8 cellular contexts compared by ENCODE assay signal in the genomic region with DNA sequence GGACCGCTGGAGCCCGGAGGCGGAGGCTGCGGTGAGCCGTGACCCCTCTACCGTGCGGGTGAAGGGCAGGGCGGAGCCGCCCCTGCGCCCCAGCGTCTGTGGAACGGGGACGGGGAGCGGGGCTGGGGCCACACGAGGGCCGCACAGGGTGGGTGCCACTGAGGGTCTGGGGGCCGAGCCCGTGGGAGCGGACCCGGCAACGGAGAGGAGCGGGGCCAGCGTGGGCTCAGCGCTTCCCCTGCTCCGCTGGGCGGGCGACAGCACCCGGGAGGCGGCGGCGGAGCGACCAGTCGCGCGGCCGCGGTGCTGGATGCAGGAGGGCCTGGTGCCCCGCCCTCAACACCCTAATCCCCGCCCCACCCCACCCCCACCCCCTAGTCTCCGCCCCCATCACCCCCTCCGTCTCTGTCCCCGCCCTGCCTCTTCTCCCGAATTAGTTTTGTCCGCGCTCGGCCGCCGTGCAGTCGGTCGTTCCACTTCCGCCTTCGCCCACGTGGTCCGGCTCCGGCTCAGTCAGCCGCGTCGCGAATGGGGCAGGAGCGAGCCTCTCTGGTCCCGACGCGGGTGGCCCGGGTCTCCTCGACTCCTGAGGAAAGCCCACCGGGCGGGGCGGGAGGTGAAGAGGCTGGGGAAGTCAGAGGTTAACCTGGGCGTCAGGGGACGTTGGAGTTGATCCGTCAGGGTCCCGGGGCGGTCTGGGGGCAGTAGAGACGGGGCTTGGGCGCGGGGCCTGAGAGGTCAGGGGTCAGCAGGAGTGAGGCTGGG. TPM values are rescaled to one million over a fixed set of nuclear protein-coding genes. Genes with fewer than 3 reads are reported as not detected.
DNase-seq lines count a peak whose midpoint lies in the region; ATAC-seq lines count a peak whose summit lies in the region.

A gene (plus strand): TSS at position 512 of the 765 bp plus-strand sequence. CDS start 447 bp downstream, outside the sequence.

- CTCF ChIA-PET in CD8-positive, alpha-beta memory T cell (lab: Charles Lee): interaction anchor here (0.8 to 1.0 kb wide), 2 partner anchors 17 to 20 kb away, joined by 3 to 4 read pairs; a partner anchor contains a TSS
- CTCF ChIA-PET in activated CD8-positive, alpha-beta memory T cell treated with anti-CD3 and anti-CD28 coated beads for 36 hours (lab: Charles Lee): interaction anchor here (0.6 to 0.9 kb wide), 2 partner anchors 8 to 27 kb away, joined by 3 read pairs; no protein-coding TSS in a partner anchor

- peak within 1 kb of the TSS; percentile 88 to 96 (median 92) for H3K4me3 Mint-ChIP-seq in CD8-positive, alpha-beta memory T cell
- peak within 1 kb of the TSS; percentile 97 for H3K4me3 Mint-ChIP-seq in memory B cell

- H3K4me1 ChIP-seq in CD8-positive, alpha-beta memory T cell (ENCODE audit: insufficient read depth, low read length): peaks cover 14% of the 10 kb centered on the region
- no peaks in the 10 kb centered on the region for H3K4me1 ChIP-seq in effector memory CD4-positive, alpha-beta T cell (ENCODE audit: control insufficient read depth, insufficient read depth, low read length, poor library complexity, severe bottlenecking)

- H3K36me3 ChIP-seq in CD8-positive, alpha-beta memory T cell (ENCODE audit: insufficient read depth, low read length): peaks cover 21% of the 10 kb centered on the region
- H3K36me3 ChIP-seq in effector memory CD4-positive, alpha-beta T cell (ENCODE audit: control insufficient read depth, insufficient read depth, low read length): peaks cover 24% of the 10 kb centered on the region

- H3K27me3 Mint-ChIP-seq in CD8-positive, alpha-beta memory T cell: no peaks in the 10 kb centered on the region
- no peaks in the 10 kb centered on the region for H3K27me3 Mint-ChIP-seq in memory B cell

- H3K36me3 Mint-ChIP-seq in CD8-positive, alpha-beta memory T cell: peaks cover 4 to 29% (median 15%) of the 10 kb centered on the region in 3 donors
- H3K36me3 Mint-ChIP-seq in memory B cell: peaks cover 15% of the 10 kb centered on the region

- H3K4me1 Mint-ChIP-seq in CD8-positive, alpha-beta memory T cell: peaks cover 19 to 31% (median 27%) of the 10 kb centered on the region in 3 donors
- H3K4me1 Mint-ChIP-seq in memory B cell: peaks cover 17% of the 10 kb centered on the region

- H3K27ac Mint-ChIP-seq in CD8-positive, alpha-beta memory T cell: peak within 1 kb of the TSS; percentile 84 to 93 (median 92)
- peak within 1 kb of the TSS; percentile 89 for H3K27ac Mint-ChIP-seq in memory B cell

- H3K9me3 ChIP-seq in CD8-positive, alpha-beta memory T cell (ENCODE audit: low read length): no peaks in the 10 kb centered on the region
- no peaks in the 10 kb centered on the region for H3K9me3 ChIP-seq in effector memory CD4-positive, alpha-beta T cell (ENCODE audit: control insufficient read depth, low read length)

- DNase-seq in CD8-positive, alpha-beta memory T cell: peak; percentile 91 to 96 (median 92)
- DNase-seq in HS-5 (ENCODE audit: low read depth): peak; percentile 61
- peak; percentile 90 to 91 for DNase-seq in NOMO-1 (lab: John Stamatoyannopoulos, UW; ENCODE audit: unreplicated experiment in 2 of 2)
- DNase-seq in effector memory CD4-positive, alpha-beta T cell: peak; percentile 89 to 91 (median 90)
- DNase-seq in memory B cell (ENCODE audit: low spot score in 2 of 2): peak; percentile 81 to 90
- DNase-seq in stimulated activated CD8-positive, alpha-beta memory T cell treated with anti-CD3 and anti-CD28 coated beads, Interleukin-12 subunit alpha, Interleukin-12 subunit beta, amount 100 ng/mL, for 1 hour (ENCODE audit: low read depth): peak; percentile 86

- peak within 1 kb of the TSS; percentile 67 for H3K4me3 ChIP-seq in CD8-positive, alpha-beta memory T cell (ENCODE audit: low read length)
- H3K4me3 ChIP-seq in effector memory CD4-positive, alpha-beta T cell (ENCODE audit: insufficient read depth, low read depth, low read length, poor library complexity, severe bottlenecking): peak within 1 kb of the TSS; percentile 90

- no peaks in the 10 kb centered on the region for H3K27me3 ChIP-seq in CD8-positive, alpha-beta memory T cell (ENCODE audit: insufficient read depth, low read length, poor library complexity, severe bottlenecking)
- H3K27me3 ChIP-seq in effector memory CD4-positive, alpha-beta T cell (replicated peaks; ENCODE audit: control insufficient read depth, insufficient read depth, low read length, poor library complexity, severe bottlenecking): no peaks in the 10 kb centered on the region

- POLR2A ChIA-PET in CD8-positive, alpha-beta memory T cell (lab: Charles Lee): interaction anchor here (1.1 to 1.9 kb wide), 2 partner anchors 16 to 21 kb away, joined by 3 to 7 read pairs; a partner anchor contains a TSS
- POLR2A ChIA-PET in activated CD8-positive, alpha-beta memory T cell treated with anti-CD3 and anti-CD28 coated beads for 36 hours (lab: Charles Lee): interaction anchor here (0.7 to 2.0 kb wide), 4 partner anchors 16 to 683 kb away, joined by 3 to 10 read pairs (median 6); a partner anchor contains a TSS

- H3K9me3 Mint-ChIP-seq in CD8-positive, alpha-beta memory T cell: no peaks in the 10 kb centered on the region
- no peaks in the 10 kb centered on the region for H3K9me3 Mint-ChIP-seq in memory B cell

- ATAC-seq in GM19468 (IDR thresholded peaks at IDR 0.05; ENCODE audit: extremely low read depth, unreplicated experiment) (peak; percentile 46), memory B cell (ENCODE audit: low read depth) (peak; percentile 73)

- H3K27ac ChIP-seq in CD8-positive, alpha-beta memory T cell (ENCODE audit: low read depth, low read length): peak within 1 kb of the TSS; percentile 65
- H3K27ac ChIP-seq in effector memory CD4-positive, alpha-beta T cell (ENCODE audit: insufficient read depth, low read length, poor library complexity, severe bottlenecking): peak within 1 kb of the TSS; percentile 74

RNA-seq across cellular contexts. Expression of the gene that starts here (rescaled TPM):
- total RNA-seq in CD8-positive, alpha-beta memory T cell: 100 to 1,000 TPM; 101 to 107 TPM
- polyA plus RNA-seq in CD8-positive, alpha-beta memory T cell: 25.0 TPM
- 100 to 1,000 TPM; 110 to 112 TPM for total RNA-seq in activated CD8-positive, alpha-beta memory T cell treated with anti-CD3 and anti-CD28 coated beads for 36 hours

Comparison
In these comparisons a context has a peak if more than half of its experiments do, and no peak if none do; other contexts are left out.
1. Peak in every context shown above with its lines: DNase-seq, ATAC-seq, H3K4me3 ChIP-seq and H3K27ac ChIP-seq.